ENCODE assay signal across 1 cellular context in genomic region chr5:91383027-91383955, GRCh38.
TF ChIP-seq lines count a peak whose summit lies in the region.

TSS of gene ARRDC3 (minus strand) at chr5:91383317. CDS start at chr5:91383092, 225 bp downstream.

TF ChIP-seq in K562, 482 proteins besides CTCF, POLR2A, EP300 and RAD21 (continued from another document and continues in another):
- TF ChIP-seq HES1 (IDR thresholded peaks at IDR 0.05; ENCODE audit: low read depth) (no peak), ZFX (CRISPR knock-in tag; IDR thresholded peaks at IDR 0.05) (peak; percentile 64), CAMTA2 (CRISPR knock-in tag; conservative IDR thresholded peaks at IDR 0.05) (no peak), NR1H2 (CRISPR knock-in tag; IDR thresholded peaks at IDR 0.05) (no peak), DDX20 (tag; IDR thresholded peaks at IDR 0.05; ENCODE audit: low read depth) (no peak), BACH1 (tag; IDR thresholded peaks at IDR 0.05) (no peak; the same call in 1 of the 2 replicates), TCF3 (CRISPR knock-in tag; IDR thresholded peaks at IDR 0.05) (peak; percentile 24; the same call in 1 of the 2 replicates), REST (CRISPR knock-in tag; IDR thresholded peaks at IDR 0.05; ENCODE audit: low read depth) (peak; percentile 19; the same call in 1 of the 2 replicates), SIN3B (IDR thresholded peaks at IDR 0.05; ENCODE audit: low read depth) (peak; percentile 41; the same call in 1 of the 2 replicates), ZNF431 (CRISPR knock-in tag; IDR thresholded peaks at IDR 0.05) (peak; percentile 54; the same call in 1 of the 2 replicates), UBTF (IDR thresholded peaks at IDR 0.05; ENCODE audit: borderline replicate concordance in 1 of 2, low read depth in 2 of 2, low read length in 2 of 2) (no peak), HOXB6 (CRISPR knock-in tag; IDR thresholded peaks at IDR 0.05; ENCODE audit: borderline replicate concordance) (no peak; the same call in 1 of the 2 replicates), MTA1 (IDR thresholded peaks at IDR 0.05; ENCODE audit: borderline replicate concordance) (no peak; the same call in 1 of the 2 replicates), GABPB2 (CRISPR knock-in tag; conservative IDR thresholded peaks at IDR 0.05) (no peak), CSDE1 (IDR thresholded peaks at IDR 0.05) (peak in 1 of 2 experiments; percentile 80; a peak in 2 of 4 replicates), GTF2B (IDR thresholded peaks at IDR 0.05; ENCODE audit: extremely low read depth, insufficient read length) (peak; percentile 82), GTF2E2 (tag; IDR thresholded peaks at IDR 0.05) (peak; percentile 99), XRCC4 (IDR thresholded peaks at IDR 0.05; ENCODE audit: extremely low read depth, insufficient read depth, insufficient read length) (no peak), TFAM (CRISPR knock-in tag; conservative IDR thresholded peaks at IDR 0.05) (no peak), AFF4 (CRISPR knock-in tag; IDR thresholded peaks at IDR 0.05) (peak; percentile 74; the same call in 1 of the 2 replicates), TRIM28 (IDR thresholded peaks at IDR 0.05) (no peak; the same call in 1 of the 2 replicates), TBP (optimal IDR thresholded peaks at IDR 0.05; ENCODE audit: low read depth, low read length) (no peak), ZBTB1 (CRISPR knock-in tag; IDR thresholded peaks at IDR 0.05; ENCODE audit: borderline replicate concordance, low read depth) (no peak), BDP1 (IDR thresholded peaks at IDR 0.05; ENCODE audit: insufficient read depth, insufficient read length) (no peak), BCOR (IDR thresholded peaks at IDR 0.05) (no peak), CCAR2 (IDR thresholded peaks at IDR 0.05; ENCODE audit: low read depth, low read length) (no peak), NFE2 (IDR thresholded peaks at IDR 0.05; ENCODE audit: low read depth) (peak; percentile 65), ZNF695 (CRISPR knock-in tag; IDR thresholded peaks at IDR 0.05) (no peak), ZNF77 (CRISPR knock-in tag; IDR thresholded peaks at IDR 0.05) (no peak), SNRNP70 (optimal IDR thresholded peaks at IDR 0.05; ENCODE audit: low read depth, low read length) (no peak)
- TF ChIP-seq, protein P1, sequence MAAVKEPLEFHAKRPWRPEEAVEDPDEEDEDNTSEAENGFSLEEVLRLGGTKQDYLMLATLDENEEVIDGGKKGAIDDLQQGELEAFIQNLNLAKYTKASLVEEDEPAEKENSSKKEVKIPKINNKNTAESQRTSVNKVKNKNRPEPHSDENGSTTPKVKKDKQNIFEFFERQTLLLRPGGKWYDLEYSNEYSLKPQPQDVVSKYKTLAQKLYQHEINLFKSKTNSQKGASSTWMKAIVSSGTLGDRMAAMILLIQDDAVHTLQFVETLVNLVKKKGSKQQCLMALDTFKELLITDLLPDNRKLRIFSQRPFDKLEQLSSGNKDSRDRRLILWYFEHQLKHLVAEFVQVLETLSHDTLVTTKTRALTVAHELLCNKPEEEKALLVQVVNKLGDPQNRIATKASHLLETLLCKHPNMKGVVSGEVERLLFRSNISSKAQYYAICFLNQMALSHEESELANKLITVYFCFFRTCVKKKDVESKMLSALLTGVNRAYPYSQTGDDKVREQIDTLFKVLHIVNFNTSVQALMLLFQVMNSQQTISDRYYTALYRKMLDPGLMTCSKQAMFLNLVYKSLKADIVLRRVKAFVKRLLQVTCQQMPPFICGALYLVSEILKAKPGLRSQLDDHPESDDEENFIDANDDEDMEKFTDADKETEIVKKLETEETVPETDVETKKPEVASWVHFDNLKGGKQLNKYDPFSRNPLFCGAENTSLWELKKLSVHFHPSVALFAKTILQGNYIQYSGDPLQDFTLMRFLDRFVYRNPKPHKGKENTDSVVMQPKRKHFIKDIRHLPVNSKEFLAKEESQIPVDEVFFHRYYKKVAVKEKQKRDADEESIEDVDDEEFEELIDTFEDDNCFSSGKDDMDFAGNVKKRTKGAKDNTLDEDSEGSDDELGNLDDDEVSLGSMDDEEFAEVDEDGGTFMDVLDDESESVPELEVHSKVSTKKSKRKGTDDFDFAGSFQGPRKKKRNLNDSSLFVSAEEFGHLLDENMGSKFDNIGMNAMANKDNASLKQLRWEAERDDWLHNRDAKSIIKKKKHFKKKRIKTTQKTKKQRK (IDR thresholded peaks at IDR 0.05; ENCODE audit: borderline replicate concordance, low read depth, low read length), result no peak
- TF ChIP-seq, protein P2, sequence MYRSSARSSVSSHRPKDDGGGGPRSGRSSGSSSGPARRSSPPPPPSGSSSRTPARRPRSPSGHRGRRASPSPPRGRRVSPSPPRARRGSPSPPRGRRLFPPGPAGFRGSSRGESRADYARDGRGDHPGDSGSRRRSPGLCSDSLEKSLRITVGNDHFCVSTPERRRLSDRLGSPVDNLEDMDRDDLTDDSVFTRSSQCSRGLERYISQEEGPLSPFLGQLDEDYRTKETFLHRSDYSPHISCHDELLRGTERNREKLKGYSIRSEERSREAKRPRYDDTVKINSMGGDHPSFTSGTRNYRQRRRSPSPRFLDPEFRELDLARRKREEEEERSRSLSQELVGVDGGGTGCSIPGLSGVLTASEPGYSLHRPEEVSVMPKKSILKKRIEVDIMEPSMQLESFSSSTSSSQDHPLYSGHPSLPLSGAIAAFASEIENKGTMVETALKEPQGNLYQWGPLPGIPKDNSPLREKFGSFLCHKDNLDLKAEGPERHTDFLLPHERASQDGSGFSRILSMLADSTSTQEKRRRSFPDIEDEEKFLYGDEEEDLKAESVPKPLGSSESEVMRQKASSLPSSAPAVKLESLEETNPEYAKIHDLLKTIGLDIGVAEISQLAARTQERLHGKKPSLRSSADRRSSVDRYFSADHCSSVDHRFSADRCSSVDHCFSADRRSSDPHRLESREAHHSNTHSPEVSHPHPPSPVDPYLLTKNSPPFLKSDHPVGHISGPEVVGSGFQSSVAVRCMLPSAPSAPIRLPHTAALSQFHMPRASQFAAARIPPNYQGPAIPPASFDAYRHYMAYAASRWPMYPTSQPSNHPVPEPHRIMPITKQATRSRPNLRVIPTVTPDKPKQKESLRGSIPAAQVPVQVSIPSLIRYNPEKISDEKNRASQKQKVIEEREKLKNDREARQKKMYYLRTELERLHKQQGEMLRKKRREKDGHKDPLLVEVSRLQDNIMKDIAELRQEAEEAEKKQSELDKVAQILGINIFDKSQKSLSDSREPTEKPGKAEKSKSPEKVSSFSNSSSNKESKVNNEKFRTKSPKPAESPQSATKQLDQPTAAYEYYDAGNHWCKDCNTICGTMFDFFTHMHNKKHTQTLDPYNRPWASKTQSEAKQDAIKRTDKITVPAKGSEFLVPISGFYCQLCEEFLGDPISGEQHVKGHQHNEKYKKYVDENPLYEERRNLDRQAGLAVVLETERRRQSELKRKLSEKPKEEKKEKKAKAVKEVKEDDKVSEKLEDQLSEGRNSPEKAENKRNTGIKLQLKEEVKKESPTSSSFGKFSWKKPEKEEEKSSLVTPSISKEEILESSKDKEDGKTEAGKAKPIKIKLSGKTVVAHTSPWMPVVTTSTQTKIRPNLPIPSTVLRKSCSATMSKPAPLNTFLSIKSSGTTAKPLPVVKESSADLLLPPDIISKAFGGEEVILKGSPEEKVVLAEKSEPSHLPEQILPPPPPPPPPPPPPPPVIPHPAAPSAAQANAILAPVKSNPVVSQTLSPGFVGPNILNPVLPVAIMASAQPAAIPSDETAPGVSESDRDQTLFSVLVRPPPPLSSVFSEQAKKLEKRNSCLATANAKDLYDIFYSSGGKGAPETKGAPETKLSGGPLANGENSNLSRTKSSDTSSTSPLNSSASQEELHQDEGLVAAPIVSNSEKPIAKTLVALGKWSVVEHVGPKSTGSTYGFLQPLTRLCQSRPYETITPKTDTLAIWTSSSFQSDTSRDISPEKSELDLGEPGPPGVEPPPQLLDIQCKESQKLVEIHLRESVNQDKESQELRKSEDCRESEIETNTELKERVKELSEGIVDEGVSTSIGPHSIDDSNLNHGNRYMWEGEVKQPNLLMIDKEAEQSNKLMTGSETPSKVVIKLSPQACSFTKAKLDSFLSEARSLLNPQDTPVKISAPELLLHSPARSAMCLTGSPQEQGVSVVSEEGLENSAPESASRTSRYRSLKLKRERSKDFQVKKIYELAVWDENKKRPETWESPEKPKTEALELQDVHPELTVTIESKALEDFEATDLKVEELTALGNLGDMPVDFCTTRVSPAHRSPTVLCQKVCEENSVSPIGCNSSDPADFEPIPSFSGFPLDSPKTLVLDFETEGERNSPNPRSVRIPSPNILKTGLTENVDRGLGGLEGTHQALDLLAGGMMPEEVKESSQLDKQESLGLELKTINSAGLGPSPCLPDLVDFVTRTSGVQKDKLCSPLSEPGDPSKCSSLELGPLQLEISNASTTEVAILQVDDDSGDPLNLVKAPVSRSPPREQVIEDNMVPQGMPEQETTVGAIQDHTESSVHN (IDR thresholded peaks at IDR 0.05; ENCODE audit: borderline replicate concordance in 1 of 2, low read depth in 1 of 2), result no peak
